In the genomic region with DNA sequence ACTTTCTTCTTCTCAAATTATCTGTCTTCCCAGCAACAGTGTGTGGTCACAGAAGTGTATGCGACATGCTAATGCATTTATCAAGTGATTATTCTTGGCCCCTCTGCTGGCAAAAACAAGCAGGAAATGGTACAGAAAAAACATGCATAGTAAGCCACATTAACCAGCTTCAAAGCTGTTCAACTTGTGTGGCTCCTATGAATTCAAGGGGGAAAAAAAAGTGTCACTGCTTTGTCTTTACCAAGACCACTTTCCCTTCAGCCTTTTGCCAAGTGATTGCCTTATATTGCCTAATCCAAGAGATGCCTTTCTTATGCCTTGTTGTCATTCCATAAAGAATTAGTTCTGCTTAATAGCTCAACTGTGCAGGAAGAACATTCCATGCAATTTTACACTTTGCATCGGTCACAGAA, we compare ENCODE assay signal across 20 cellular contexts. TPM values are rescaled to one million over a fixed set of nuclear protein-coding genes. Genes with fewer than 3 reads are reported as not detected.
DNase-seq lines count a peak whose midpoint lies in the region; ATAC-seq and TF ChIP-seq lines count a peak whose summit lies in the region.
"Had no signal": no experiment of that assay in that cellular context is flagged by ENCODE, and none has a peak within 500 bp of the region (broad histone marks: within the 10 kb centered on the region; RNA-seq: fewer than 3 reads in every experiment).

No MANE protein-coding gene starts in this region.

- H3K36me3 ChIP-seq in BJ (ENCODE audit: control insufficient read depth, insufficient read depth, low read length) = no peaks in the 10 kb centered on the region
- no peaks in the 10 kb centered on the region for H3K36me3 ChIP-seq in Loucy (ENCODE audit: insufficient read depth, low read length)
- H3K36me3 ChIP-seq in mesenchymal stem cell (ENCODE audit: control insufficient read depth in 1 of 2, insufficient read depth in 2 of 2, low read depth in 1 of 2, low read length in 2 of 2) = no peaks in the 10 kb centered on the region
- H3K36me3 ChIP-seq in smooth muscle cell (ENCODE audit: low read depth) = no peaks in the 10 kb centered on the region
- H3K36me3 ChIP-seq in gastroesophageal sphincter = no peaks in the 10 kb centered on the region
- H3K36me3 ChIP-seq: brain microvascular endothelial cell, Peyer's patch, transverse colon had no signal

- WGBS in mesenchymal stem cell = 67% methylated on average over 1 of the region's 2 CpGs
- WGBS in smooth muscle cell (ENCODE audit: low lambda C conversion rate) = 29% methylated on average over 2 of the region's 2 CpGs
- 38 to 48% methylated on average over 2 of the region's 2 CpGs for WGBS in gastroesophageal sphincter (ENCODE audit: low coverage in 1 of 2), 2 donors

- H4K20me1 ChIP-seq in Loucy (ENCODE audit: insufficient read depth, low read length, poor library complexity, severe bottlenecking) = no peaks in the 10 kb centered on the region
- no peaks in the 10 kb centered on the region for H4K20me1 ChIP-seq in smooth muscle cell (ENCODE audit: low read depth)

- no peak overlapping the region for H3K4me3 Mint-ChIP-seq in activated T-helper 2 cell treated with anti-CD3 and anti-CD28 coated beads, Interferon-gamma antibody, Interleukin-2, Interleukin-4, amounts not matched to agents 10 μg/mL and 5 μg/mL and 100 μg/mL, durations not matched to agents 14 hours and 24 hours and 36 hours (ENCODE audit: low read depth)
- H3K4me3 Mint-ChIP-seq: activated CD4-positive, alpha-beta T cell treated with anti-CD3 and anti-CD28 coated beads, Interleukin-2, amount 10 ng/mL, durations not matched to agents 7 days and 5 days; activated T-helper 1 cell treated with anti-CD3 and anti-CD28 coated beads, Interleukin-12 subunit alpha, Interleukin-12 subunit beta, Interleukin-2, Interleukin-4 antibody, amounts not matched to agents 30 ng/mL and 10 ng/mL and 1 ng/mL, durations not matched to agents 14 hours and 24 hours and 36 hours; mesothelial cell of epicardium had no signal

- H3K79me2 ChIP-seq in Loucy (ENCODE audit: insufficient read depth, low read length) (no peaks in the 10 kb centered on the region), smooth muscle cell (ENCODE audit: low read depth) (peaks cover 39% of the 10 kb centered on the region)

- H3F3A ChIP-seq in Loucy (ENCODE audit: low read depth) (no peaks in the 10 kb centered on the region), smooth muscle cell (ENCODE audit: low read depth) (no peaks in the 10 kb centered on the region)

- H3K27me3 ChIP-seq in BJ (ENCODE audit: control insufficient read depth, insufficient read depth, low read length) (0 out of 2 replicates have a peak, but pooled peaks cover 1% of the 10 kb centered on the region), Loucy (ENCODE audit: insufficient read depth, low read length, poor library complexity, severe bottlenecking) (no peaks in the 10 kb centered on the region), mesenchymal stem cell (ENCODE audit: control insufficient read depth in 1 of 2, insufficient read depth in 1 of 2, low read length in 2 of 2) (no peaks in the 10 kb centered on the region), smooth muscle cell (ENCODE audit: low read depth) (no peaks in the 10 kb centered on the region), gastroesophageal sphincter (no peaks in the 10 kb centered on the region)
- H3K27me3 ChIP-seq: brain microvascular endothelial cell, Peyer's patch, transverse colon had no signal

- H3K4me1 Mint-ChIP-seq in activated T-helper 2 cell treated with anti-CD3 and anti-CD28 coated beads, Interferon-gamma antibody, Interleukin-2, Interleukin-4, amounts not matched to agents 10 μg/mL and 5 μg/mL and 100 μg/mL, durations not matched to agents 14 hours and 24 hours and 36 hours (ENCODE audit: low read depth) = peaks cover 15% of the 10 kb centered on the region

- H3K27ac ChIP-seq in mesenchymal stem cell (ENCODE audit: low read length, poor library complexity, severe bottlenecking) (no peak overlapping the region), smooth muscle cell (ENCODE audit: low read depth) (no peak overlapping the region), gastroesophageal sphincter (no peak overlapping the region)
- H3K27ac ChIP-seq: brain microvascular endothelial cell, Peyer's patch, transverse colon had no signal

- CTCF ChIA-PET in BJ (lab: Yijun Ruan, JAX) = interaction anchor here (1.0 to 1.4 kb wide), 2 partner anchors 12 to 13 kb away, joined by 3 to 4 read pairs; no protein-coding TSS in a partner anchor

- peaks cover 11% of the 10 kb centered on the region for H3K4me1 ChIP-seq in Loucy (ENCODE audit: insufficient read depth, low read length, poor library complexity, severe bottlenecking)
- H3K4me1 ChIP-seq in mesenchymal stem cell (ENCODE audit: control insufficient read depth, insufficient read depth, low read depth, low read length) = peaks cover 3% of the 10 kb centered on the region
- H3K4me1 ChIP-seq in smooth muscle cell (ENCODE audit: low read depth) = peaks cover 16% of the 10 kb centered on the region
- no peaks in the 10 kb centered on the region for H3K4me1 ChIP-seq in gastroesophageal sphincter
- H3K4me1 ChIP-seq: Peyer's patch, transverse colon had no signal

- H3K36me3 Mint-ChIP-seq in activated T-helper 2 cell treated with anti-CD3 and anti-CD28 coated beads, Interferon-gamma antibody, Interleukin-2, Interleukin-4, amounts not matched to agents 10 μg/mL and 5 μg/mL and 100 μg/mL, durations not matched to agents 14 hours and 24 hours and 36 hours (ENCODE audit: low read depth) = no peaks in the 10 kb centered on the region

- no peak for TF ChIP-seq CTCF in BJ (IDR thresholded peaks at IDR 0.05; ENCODE audit: insufficient read depth, low read depth, low read length)
- no peak for TF ChIP-seq CTCF in Loucy (conservative IDR thresholded peaks at IDR 0.05; ENCODE audit: low read length)
- no peak for TF ChIP-seq CTCF in choroid plexus epithelial cell (conservative IDR thresholded peaks at IDR 0.05; ENCODE audit: low read depth, low read length)
- no peak for TF ChIP-seq CTCF in smooth muscle cell (IDR thresholded peaks at IDR 0.05; ENCODE audit: borderline replicate concordance, insufficient read depth, poor library complexity, severe bottlenecking)
- no peak for TF ChIP-seq CTCF in gastroesophageal sphincter (IDR thresholded peaks at IDR 0.05)

- H2AFZ ChIP-seq in Loucy (ENCODE audit: low read length) = no peak overlapping the region
- H2AFZ ChIP-seq in mesenchymal stem cell (ENCODE audit: low read depth, low read length) = no peak overlapping the region
- H2AFZ ChIP-seq in smooth muscle cell (ENCODE audit: low read depth) = no peak overlapping the region

- H3K4me3 ChIP-seq in BJ (ENCODE audit: low read depth, low read length) (no peak overlapping the region), Loucy (ENCODE audit: low read length, poor library complexity, severe bottlenecking) (no peak overlapping the region), choroid plexus epithelial cell (ENCODE audit: low read depth, low read length) (no peak overlapping the region), mesenchymal stem cell (ENCODE audit: insufficient read depth in 1 of 2, low read depth in 1 of 2, low read length in 2 of 2) (no peak overlapping the region), smooth muscle cell (no peak overlapping the region), gastroesophageal sphincter (no peak overlapping the region)
- H3K4me3 ChIP-seq: K562, Peyer's patch, transverse colon had no signal

- H3K9ac ChIP-seq in Loucy (ENCODE audit: low read depth, low read length, poor library complexity, severe bottlenecking) (no peak overlapping the region), mesenchymal stem cell (ENCODE audit: low read length) (no peak overlapping the region), smooth muscle cell (ENCODE audit: low read depth) (no peak overlapping the region)

- peaks cover 9% of the 10 kb centered on the region for H3K27me3 Mint-ChIP-seq in activated T-helper 2 cell treated with anti-CD3 and anti-CD28 coated beads, Interferon-gamma antibody, Interleukin-2, Interleukin-4, amounts not matched to agents 10 μg/mL and 5 μg/mL and 100 μg/mL, durations not matched to agents 14 hours and 24 hours and 36 hours (ENCODE audit: low read depth)

- H3K79me1 ChIP-seq in mesenchymal stem cell (replicated peaks; ENCODE audit: low read length, poor library complexity, severe bottlenecking) = peaks cover 9% of the 10 kb centered on the region

- H2AK5ac ChIP-seq in mesenchymal stem cell (ENCODE audit: low read length, severe bottlenecking) = no peak overlapping the region

- H4K91ac ChIP-seq in mesenchymal stem cell (ENCODE audit: low read length) = no peak overlapping the region

- no peak overlapping the region for H2BK120ac ChIP-seq in mesenchymal stem cell (ENCODE audit: low read depth, low read length)

- DNase-seq in BJ (ENCODE audit: low read depth) (peak; percentile 22), choroid plexus epithelial cell (ENCODE audit: low read depth) (peak; percentile 51), mesenchymal stem cell (peak; percentile 60), smooth muscle cell (lab: John Stamatoyannopoulos, UW; ENCODE audit: unreplicated experiment) (no peak)
- no peak for DNase-seq in activated T-helper 2 cell treated with anti-CD3 and anti-CD28 coated beads, Interferon-gamma antibody, Interleukin-2, Interleukin-4, amounts not matched to agents 10 μg/mL and 5 μg/mL and 100 μg/mL, durations not matched to agents 14 hours and 24 hours and 36 hours (ENCODE audit: low spot score)
- DNase-seq: activated CD4-positive, alpha-beta T cell treated with anti-CD3 and anti-CD28 coated beads, Interleukin-2, amount 10 ng/mL, durations not matched to agents 7 days and 5 days; AML-193; brain microvascular endothelial cell; DMS79 treated with DMSO at 0.1 percent for 48 hours; NCI-H146; NCI-H524 treated with DMSO at 0.1 percent for 48 hours; Peyer's patch; transverse colon had no signal

- intact Hi-C loops in activated T-helper 2 cell treated with anti-CD3 and anti-CD28 coated beads, Interferon-gamma antibody, Interleukin-2, Interleukin-4, amounts not matched to agents 10 μg/mL and 5 μg/mL and 100 μg/mL, durations not matched to agents 14 hours and 24 hours and 36 hours (cut with micrococcal nuclease) = no loop called here

- H3K18ac ChIP-seq in mesenchymal stem cell (ENCODE audit: low read depth in 1 of 2, low read length in 2 of 2) = peak overlapping the region in 1 of 2 experiments; percentile 54

- H3K9me3 ChIP-seq in Loucy (ENCODE audit: insufficient read depth, low read depth, low read length) = no peaks in the 10 kb centered on the region
- no peaks in the 10 kb centered on the region for H3K9me3 ChIP-seq in mesenchymal stem cell (ENCODE audit: control insufficient read depth, low read length)
- no peaks in the 10 kb centered on the region for H3K9me3 ChIP-seq in smooth muscle cell (replicated peaks; ENCODE audit: low read depth)
- H3K9me3 ChIP-seq in gastroesophageal sphincter = no peaks in the 10 kb centered on the region
- H3K9me3 ChIP-seq: Peyer's patch, transverse colon had no signal

- H4K8ac ChIP-seq in mesenchymal stem cell (ENCODE audit: low read length) = no peak overlapping the region

- no peak overlapping the region for H3K4ac ChIP-seq in mesenchymal stem cell (ENCODE audit: low read depth in 1 of 2, low read length in 2 of 2)

- POLR2A ChIA-PET in BJ (lab: Charles Lee) = no interaction called here

- ATAC-seq in GM21576 (IDR thresholded peaks at IDR 0.05; ENCODE audit: unreplicated experiment) (no peak), gastroesophageal sphincter (no peak)
- ATAC-seq: K562 had no signal

- H2BK15ac ChIP-seq in mesenchymal stem cell (ENCODE audit: low read depth, poor library complexity, severe bottlenecking) = no peak overlapping the region

- H3K9me2 ChIP-seq in Loucy (replicated peaks; ENCODE audit: low read depth, low read length) = no peaks in the 10 kb centered on the region

- no peaks in the 10 kb centered on the region for H3K9me3 Mint-ChIP-seq in activated T-helper 2 cell treated with anti-CD3 and anti-CD28 coated beads, Interferon-gamma antibody, Interleukin-2, Interleukin-4, amounts not matched to agents 10 μg/mL and 5 μg/mL and 100 μg/mL, durations not matched to agents 14 hours and 24 hours and 36 hours
- H3K9me3 Mint-ChIP-seq: activated CD4-positive, alpha-beta T cell treated with anti-CD3 and anti-CD28 coated beads, Interleukin-2, amount 10 ng/mL, durations not matched to agents 7 days and 5 days; activated T-helper 1 cell treated with anti-CD3 and anti-CD28 coated beads, Interleukin-12 subunit alpha, Interleukin-12 subunit beta, Interleukin-2, Interleukin-4 antibody, amounts not matched to agents 30 ng/mL and 10 ng/mL and 1 ng/mL, durations not matched to agents 14 hours and 24 hours and 36 hours; mesothelial cell of epicardium had no signal

- no peak overlapping the region for H3K14ac ChIP-seq in mesenchymal stem cell (ENCODE audit: low read length in 2 of 2)

- H3K27ac Mint-ChIP-seq in activated T-helper 2 cell treated with anti-CD3 and anti-CD28 coated beads, Interferon-gamma antibody, Interleukin-2, Interleukin-4, amounts not matched to agents 10 μg/mL and 5 μg/mL and 100 μg/mL, durations not matched to agents 14 hours and 24 hours and 36 hours = no peak overlapping the region
- H3K27ac Mint-ChIP-seq: activated CD4-positive, alpha-beta T cell treated with anti-CD3 and anti-CD28 coated beads, Interleukin-2, amount 10 ng/mL, durations not matched to agents 7 days and 5 days; activated T-helper 1 cell treated with anti-CD3 and anti-CD28 coated beads, Interleukin-12 subunit alpha, Interleukin-12 subunit beta, Interleukin-2, Interleukin-4 antibody, amounts not matched to agents 30 ng/mL and 10 ng/mL and 1 ng/mL, durations not matched to agents 14 hours and 24 hours and 36 hours; mesothelial cell of epicardium had no signal

- H3K4me2 ChIP-seq in Loucy (ENCODE audit: low read depth, low read length, poor library complexity, severe bottlenecking) = peak overlapping the region; percentile 43
- no peak overlapping the region for H3K4me2 ChIP-seq in mesenchymal stem cell (ENCODE audit: low read length, poor library complexity, severe bottlenecking)
- H3K4me2 ChIP-seq in smooth muscle cell = no peak overlapping the region

- no peak for TF ChIP-seq EP300 in gastroesophageal sphincter (IDR thresholded peaks at IDR 0.05)

- TF ChIP-seq POLR2A in gastroesophageal sphincter (IDR thresholded peaks at IDR 0.05) = no peak

- H2BK12ac ChIP-seq in mesenchymal stem cell (ENCODE audit: low read length in 2 of 2) = no peak overlapping the region

- no peak overlapping the region for H3K23ac ChIP-seq in mesenchymal stem cell (ENCODE audit: low read length in 2 of 2)

- no peak overlapping the region for H2BK5ac ChIP-seq in mesenchymal stem cell (ENCODE audit: low read depth, low read length, poor library complexity, severe bottlenecking)

RNA-seq across cellular contexts. Expression of gene PRTG, which starts 39.1 kb away (rescaled TPM):
- polyA plus RNA-seq in BJ (2011; rRNA removed) (0.94 and 1.1 TPM in 2 replicates), smooth muscle cell (2.4 and 5.6 TPM in 2 replicates)
- polyA minus RNA-seq in BJ (2011; rRNA and poly(A)+ RNA removed) = 1.2 TPM in 2 replicates
- polyA plus RNA-seq in mesenchymal stem cell (2013, experiment 1 of 2) = 6.8 TPM
- 6.4 TPM for polyA plus RNA-seq in mesenchymal stem cell (2013, experiment 2 of 2)
- total RNA-seq in smooth muscle cell (7.9 and 17.2 TPM in 2 replicates), gastroesophageal sphincter (1 to 10 TPM in 3 of 4 donors, under 1 TPM in 1; 0.81 to 3.3 (median 1.2) TPM)
- 0.66 and 0.83 TPM in 2 replicates for total RNA-seq in activated T-helper 2 cell treated with anti-CD3 and anti-CD28 coated beads, Interferon-gamma antibody, Interleukin-2, Interleukin-4, amounts not matched to agents 10 μg/mL and 5 μg/mL and 100 μg/mL, durations not matched to agents 14 hours and 24 hours and 36 hours
- total RNA-seq: activated CD4-positive, alpha-beta T cell treated with anti-CD3 and anti-CD28 coated beads, Interleukin-2, amount 10 ng/mL, durations not matched to agents 7 days and 5 days; activated T-helper 1 cell treated with anti-CD3 and anti-CD28 coated beads, Interleukin-12 subunit alpha, Interleukin-12 subunit beta, Interleukin-2, Interleukin-4 antibody, amounts not matched to agents 30 ng/mL and 10 ng/mL and 1 ng/mL, durations not matched to agents 14 hours and 24 hours and 36 hours; T-helper 2 cell treated with Interferon-gamma antibody and Interleukin-4, amounts not matched to agents 100 ng/mL and 5 ng/mL, for 36 hours had no signal

Comparison
In these comparisons a context has a peak if more than half of its experiments do, and no peak if none do; other contexts are left out.
1. DNase-seq: peak in BJ (single experiment), choroid plexus epithelial cell (single experiment) and mesenchymal stem cell (single experiment); none in smooth muscle cell (single experiment) and activated T-helper 2 cell treated with anti-CD3 and anti-CD28 coated beads, Interferon-gamma antibody, Interleukin-2, Interleukin-4, amounts not matched to agents 10 μg/mL and 5 μg/mL and 100 μg/mL, durations not matched to agents 14 hours and 24 hours and 36 hours (single experiment).